9 cellular contexts compared by ENCODE assay signal in the genomic region with DNA sequence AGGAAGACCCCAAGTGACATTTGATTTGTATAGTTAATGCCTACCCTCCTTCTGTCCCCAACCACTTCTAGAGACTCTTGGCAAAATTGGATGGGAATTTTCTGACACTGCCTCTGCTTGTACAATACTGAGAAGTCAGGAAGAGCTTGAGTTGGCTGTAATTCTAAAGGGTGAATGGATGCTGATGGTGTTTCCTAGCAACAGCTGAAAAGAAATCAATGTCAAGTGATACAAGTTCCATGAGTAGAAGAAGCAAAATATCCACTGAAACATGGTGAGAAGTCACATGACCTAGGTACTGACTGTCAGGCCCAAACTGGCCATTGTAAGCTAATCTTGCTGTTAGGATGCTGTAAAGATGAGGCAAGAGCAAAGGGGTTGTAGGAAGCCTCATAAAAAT.
"Had no signal": no experiment of that assay in that cellular context is flagged by ENCODE, and none has a peak within 500 bp of the region (broad histone marks: within the 10 kb centered on the region; RNA-seq: fewer than 3 reads in every experiment).

No MANE protein-coding gene starts in this region.

- H3K4me3 Mint-ChIP-seq: HFFc6 had no signal

- H3K27ac Mint-ChIP-seq: HFFc6 had no signal

- H3K27ac ChIP-seq: GM23248 had no signal

- H3K9me3 ChIP-seq: HAP-1 had no signal

- H2AFZ ChIP-seq: GM23248 had no signal

- DNase-seq: GOT3, H7, HFFc6, IMR-90, KBM-7 had no signal

- H3K4me1 ChIP-seq: HAP-1 had no signal

- H3K9ac ChIP-seq: GM23248 had no signal

- H3K9me3 Mint-ChIP-seq: HFFc6 had no signal

- H3K4me3 ChIP-seq: GM23248, HAP-1 had no signal

- H3K36me3 ChIP-seq: HAP-1 had no signal

- FAIRE-seq: HTR-8/SVneo had no signal

- ATAC-seq: HCT116 had no signal
